ENCODE assay signal across 18 cellular contexts in the genomic region with DNA sequence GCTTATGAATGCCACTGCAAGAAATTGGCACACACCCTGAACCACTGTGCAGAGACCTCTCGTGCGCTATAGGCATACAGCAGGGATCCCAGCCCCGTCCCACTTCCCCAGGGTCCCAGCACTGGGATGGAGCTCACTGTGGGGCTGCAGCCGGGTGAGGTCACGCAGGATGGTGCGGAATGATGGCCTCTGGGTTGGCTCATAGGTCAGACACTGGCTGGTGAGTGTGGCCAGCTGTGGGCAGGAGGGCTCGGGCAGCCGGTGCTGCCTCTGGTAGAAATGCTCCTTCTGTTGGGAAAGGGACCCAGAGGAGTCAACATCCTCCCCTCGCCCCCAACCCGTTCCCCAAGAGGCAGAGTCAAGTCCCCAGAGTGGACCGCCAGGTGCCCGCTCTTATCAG. TPM values are rescaled to one million over a fixed set of nuclear protein-coding genes. Genes with fewer than 3 reads are reported as not detected.
DNase-seq lines count a peak whose midpoint lies in the region; ATAC-seq, FAIRE-seq and TF ChIP-seq lines count a peak whose summit lies in the region.
"Had no signal": no experiment of that assay in that cellular context is flagged by ENCODE, and none has a peak within 500 bp of the region (broad histone marks: within the 10 kb centered on the region; RNA-seq: fewer than 3 reads in every experiment).

No MANE protein-coding gene starts in this region.

- no peak overlapping the region; a peak in 1 of 4 replicates for H3K9ac ChIP-seq in K562 (ENCODE audit: insufficient read depth in 1 of 2, low read depth in 2 of 2, low read length in 2 of 2)
- H3K9ac ChIP-seq: BLaER1 treated with 17β-estradiol and CSF1 and Interleukin-3, amounts not matched to agents 10 nM and 100 nM; GM23248 had no signal

- H3K79me2 ChIP-seq in K562 (ENCODE audit: control insufficient read depth, insufficient read depth, low read length), result no peaks in the 10 kb centered on the region

- BruUV-seq in K562 (replicated peaks; lab: Mats Ljungman, UMichigan), result no TSS peak

- H3K4me3 ChIP-seq in K562, result no peak overlapping the region
- no peak overlapping the region for H3K4me3 ChIP-seq in neutrophil (ENCODE audit: low read depth in 1 of 2, low read length in 1 of 2)
- H3K4me3 ChIP-seq: BLaER1 treated with 17β-estradiol and CSF1 and Interleukin-3, amounts not matched to agents 10 nM and 100 nM; GM23248; HAP-1 had no signal

- POLR2A ChIA-PET in K562 (lab: Yijun Ruan, JAX), result interaction anchor here (0.6 to 1.2 kb wide), 2 partner anchors 23 to 50 kb away, joined by 3 to 5 read pairs; a partner anchor contains a TSS

- in situ Hi-C loops in K562 (cut with MboI), result no loop called here

- H3K27me3 Mint-ChIP-seq in natural killer cell treated with Interleukin-12 subunit alpha and Interleukin-12 subunit beta and Interleukin-15 and Interleukin-18, amount 100 ng/mL, for 72 hours, result no peaks in the 10 kb centered on the region
- no peaks in the 10 kb centered on the region for H3K27me3 Mint-ChIP-seq in natural killer cell (ENCODE audit: low read depth in 2 of 2)

- ATAC-seq in natural killer cell treated with Interleukin-12 subunit alpha and Interleukin-12 subunit beta and Interleukin-15 and Interleukin-18, amount 100 ng/mL, for 72 hours, result no peak
- no peak for ATAC-seq in natural killer cell
- ATAC-seq in K562, result no peak
- ATAC-seq: CD8-positive, alpha-beta T cell had no signal

- H3K4me1 ChIP-seq in K562 (replicated peaks in 1 of 2; ENCODE audit: control insufficient read depth in 2 of 2, insufficient read depth in 2 of 2, low read length in 2 of 2) (peaks cover 0 to 29% of the 10 kb centered on the region in 2 experiments; a peak in 2 of 5 replicates), neutrophil (ENCODE audit: control insufficient read depth in 1 of 2, insufficient read depth in 1 of 2, low read depth in 1 of 2, low read length in 1 of 2) (no peaks in the 10 kb centered on the region)
- H3K4me1 ChIP-seq: BLaER1 treated with 17β-estradiol and CSF1 and Interleukin-3, amounts not matched to agents 10 nM and 100 nM; HAP-1 had no signal

- no peak overlapping the region for H2AFZ ChIP-seq in K562 (ENCODE audit: low read depth, low read length)
- H2AFZ ChIP-seq: GM23248 had no signal

- no peaks in the 10 kb centered on the region for H3K36me3 Mint-ChIP-seq in natural killer cell treated with Interleukin-12 subunit alpha and Interleukin-12 subunit beta and Interleukin-15 and Interleukin-18, amount 100 ng/mL, for 72 hours
- no peaks in the 10 kb centered on the region for H3K36me3 Mint-ChIP-seq in natural killer cell

- H3K27me3 ChIP-seq in K562 (ENCODE audit: control insufficient read depth in 2 of 2, insufficient read depth in 2 of 2, low read length in 2 of 2), result no peaks in the 10 kb centered on the region
- no peaks in the 10 kb centered on the region for H3K27me3 ChIP-seq in neutrophil
- H3K27me3 ChIP-seq: BLaER1 treated with 17β-estradiol and CSF1 and Interleukin-3, amounts not matched to agents 10 nM and 100 nM had no signal

- no peak for TF ChIP-seq EP300 in K562 (IDR thresholded peaks at IDR 0.05; ENCODE audit: low read length)

- H3K4me3 Mint-ChIP-seq in natural killer cell treated with Interleukin-12 subunit alpha and Interleukin-12 subunit beta and Interleukin-15 and Interleukin-18, amount 100 ng/mL, for 72 hours, result no peak overlapping the region
- H3K4me3 Mint-ChIP-seq in natural killer cell, result no peak overlapping the region
- H3K4me3 Mint-ChIP-seq: CD8-positive, alpha-beta T cell had no signal

- peaks cover 0 to 5% of the 10 kb centered on the region in 2 donors for H3K4me1 Mint-ChIP-seq in natural killer cell treated with Interleukin-12 subunit alpha and Interleukin-12 subunit beta and Interleukin-15 and Interleukin-18, amount 100 ng/mL, for 72 hours (ENCODE audit: low read depth in 2 of 2)
- no peaks in the 10 kb centered on the region for H3K4me1 Mint-ChIP-seq in natural killer cell

- CTCF ChIA-PET in K562 (lab: Yijun Ruan, JAX; ENCODE audit: low intra/inter-chr PET ratio), result interaction anchor here (0.6 kb wide), 1 partner anchor 18 kb away, joined by 3 read pairs; no protein-coding TSS in a partner anchor

- H3K9me3 ChIP-seq in K562 (replicated peaks; ENCODE audit: control insufficient read depth, insufficient read depth, low read depth, low read length) (no peaks in the 10 kb centered on the region), neutrophil (no peaks in the 10 kb centered on the region)
- H3K9me3 ChIP-seq: HAP-1 had no signal

- DNase-seq in natural killer cell treated with Interleukin-12 subunit alpha and Interleukin-12 subunit beta and Interleukin-15 and Interleukin-18, amount 100 ng/mL, for 72 hours (ENCODE audit: low spot score), result peak; percentile 49
- no peak for DNase-seq in natural killer cell
- peak in 1 of 4 experiments; percentile 3 for DNase-seq in K562 (ENCODE audit: extremely low read depth in 1 of 4, low spot score in 3 of 4)
- no peak for DNase-seq in middle frontal gyrus (ENCODE audit: extremely low spot score, low spot score)
- no peak for DNase-seq in DMS53 treated with DMSO at 0.1 percent for 48 hours (lab: John Stamatoyannopoulos, UW; ENCODE audit: unreplicated experiment)
- no peak for DNase-seq in stimulated activated CD8-positive, alpha-beta memory T cell treated with anti-CD3 and anti-CD28 coated beads, Interleukin-4, amount 100 ng/mL, for 48 hours
- DNase-seq: 8988T; Calu3; CD8-positive, alpha-beta T cell; DMS53; GM23248 had no signal

- 90% methylated on average over 12 of the region's 12 CpGs for WGBS in K562 (ENCODE audit: insufficient coverage, low coverage, missing lambda C conversion rate)

- H3K36me3 ChIP-seq in K562 (ENCODE audit: control insufficient read depth, insufficient read depth, low read length) (peaks cover 69% of the 10 kb centered on the region; the same call in 2 of the 3 replicates), neutrophil (peaks cover 99% of the 10 kb centered on the region)

- no peak overlapping the region for H3K27ac Mint-ChIP-seq in natural killer cell treated with Interleukin-12 subunit alpha and Interleukin-12 subunit beta and Interleukin-15 and Interleukin-18, amount 100 ng/mL, for 72 hours
- H3K27ac Mint-ChIP-seq in natural killer cell, result no peak overlapping the region
- H3K27ac Mint-ChIP-seq: CD8-positive, alpha-beta T cell had no signal

- no peaks in the 10 kb centered on the region for H3K9me1 ChIP-seq in K562 (ENCODE audit: control insufficient read depth, insufficient read depth, low read length)

- H3K9me3 Mint-ChIP-seq in natural killer cell treated with Interleukin-12 subunit alpha and Interleukin-12 subunit beta and Interleukin-15 and Interleukin-18, amount 100 ng/mL, for 72 hours, result no peaks in the 10 kb centered on the region
- no peaks in the 10 kb centered on the region for H3K9me3 Mint-ChIP-seq in natural killer cell
- H3K9me3 Mint-ChIP-seq: CD8-positive, alpha-beta T cell had no signal

- no peak overlapping the region for H3K4me2 ChIP-seq in K562 (ENCODE audit: insufficient read depth, low read length)
- H3K4me2 ChIP-seq: BLaER1 treated with 17β-estradiol and CSF1 and Interleukin-3, amounts not matched to agents 10 nM and 100 nM had no signal

- TF ChIP-seq POLR2A in K562 (conservative IDR thresholded peaks at IDR 0.05), result no peak

- TF ChIP-seq RAD21 in K562 (CRISPR knock-in tag; conservative IDR thresholded peaks at IDR 0.05 in 1 of 2, IDR thresholded peaks at IDR 0.05 in 1 of 2), result no peak

- no peaks in the 10 kb centered on the region for H4K20me1 ChIP-seq in K562 (replicated peaks; ENCODE audit: control insufficient read depth, insufficient read depth, low read length)

- no peak for FAIRE-seq in K562 (lab: Jason Lieb, UNC)
- FAIRE-seq: G401.6, GM12892, GM18507 had no signal

- intact Hi-C loops in natural killer cell (cut with micrococcal nuclease) (no loop called here), K562 (cut with micrococcal nuclease) (no loop called here)

- H3K27ac ChIP-seq in K562 (ENCODE audit: extremely low read depth, low read depth, low read length) (no peak overlapping the region), neutrophil (peak overlapping the region; percentile 25)
- H3K27ac ChIP-seq: BLaER1 treated with 17β-estradiol and CSF1 and Interleukin-3, amounts not matched to agents 10 nM and 100 nM; GM23248; HL-60 had no signal

- no peak for TF ChIP-seq CTCF in natural killer cell (IDR thresholded peaks at IDR 0.05)
- no peak for TF ChIP-seq CTCF in K562 (IDR thresholded peaks at IDR 0.05 in 2 of 3, conservative IDR thresholded peaks at IDR 0.05 in 1 of 3; ENCODE audit: insufficient read depth in 2 of 3, low read depth in 1 of 3, low read length in 3 of 3)
- TF ChIP-seq CTCF in neutrophil (IDR thresholded peaks at IDR 0.05), result no peak

RNA-seq across cellular contexts. Expression of a gene that starts 17.0 kb away (rescaled TPM):
- 100 to 1,000 TPM in 1 of 2 donors, 10 to 100 TPM in 1; 91.9 to 154 TPM for total RNA-seq in natural killer cell treated with Interleukin-12 subunit alpha and Interleukin-12 subunit beta and Interleukin-15 and Interleukin-18, amount 100 ng/mL, for 72 hours
- total RNA-seq in natural killer cell (100 to 1,000 TPM; 189 to 224 (median 199) TPM), K562 (2014; rRNA removed) (28.6 and 33.1 TPM in 2 replicates), K562 (2014; rRNA removed; fragmentation: Illumina TruSeq; extraction: Trizol) (12.0 and 21.3 TPM in 2 replicates), K562 (2015; rRNA removed; fragmentation: Illumina TruSeq; extraction: Trizol) (27.8 TPM in 2 replicates), K562 (2021) (39.5 and 42.2 TPM in 2 replicates)
- total RNA-seq in K562 (2011; cell fraction: chromatin; rRNA removed; ENCODE audit: low replicate concordance), result 3.1 and 13.6 TPM in 2 replicates
- 13.3 and 15.5 TPM in 2 replicates for total RNA-seq in K562 (2011; cell fraction: nucleolus; rRNA removed)
- 8.9 and 10.7 TPM in 2 replicates for total RNA-seq in K562 (2011; cell fraction: nucleoplasm; rRNA removed)
- polyA plus RNA-seq in K562 (2011; rRNA removed) (24.2 and 25.2 TPM in 2 replicates), K562 (2014; fragmentation: Illumina TruSeq; extraction: Trizol) (21.4 and 22.2 TPM in 2 replicates), K562 (2014; fragmentation: Nextera tagmentation; extraction: Ambion mirVana) (10 to 100 TPM in 1 of 2 experiments, 1 to 10 TPM in 1; 6.5 to 10.8 TPM), K562 (2014; rRNA removed) (29.7 and 31.1 TPM in 2 replicates)
- polyA plus RNA-seq in K562 (2011; cell fraction: cytosol; rRNA removed), result 24.7 and 48.2 TPM in 2 replicates
- polyA plus RNA-seq in K562 (2011; cell fraction: nucleus; rRNA removed), result 13.6 and 14.4 TPM in 2 replicates
- 15.9 and 42.8 TPM in 2 replicates for polyA plus RNA-seq in K562 (2012)
- 8.3 and 11.0 TPM in 2 replicates for polyA minus RNA-seq in K562 (2011; rRNA and poly(A)+ RNA removed)
- polyA minus RNA-seq in K562 (2011; cell fraction: cytosol; rRNA and poly(A)+ RNA removed), result 18.0 and 18.9 TPM in 2 replicates
- 4.7 and 5.1 TPM in 2 replicates for polyA minus RNA-seq in K562 (2011; cell fraction: nucleus; rRNA and poly(A)+ RNA removed)

RNA-seq across cellular contexts. Expression of a gene that starts 23.1 kb away (rescaled TPM):
- 100 to 1,000 TPM in 1 of 2 donors, 10 to 100 TPM in 1; 81.1 to 131 TPM for total RNA-seq in natural killer cell treated with Interleukin-12 subunit alpha and Interleukin-12 subunit beta and Interleukin-15 and Interleukin-18, amount 100 ng/mL, for 72 hours
- 10 to 100 TPM; 42.5 to 64.3 (median 55.9) TPM for total RNA-seq in natural killer cell
- total RNA-seq in K562 (2011; cell fraction: chromatin; rRNA removed; ENCODE audit: low replicate concordance), result 30.5 and 66.0 TPM in 2 replicates
- total RNA-seq in K562 (2011; cell fraction: nucleolus; rRNA removed), result 39.2 and 46.7 TPM in 2 replicates
- 28.3 and 42.4 TPM in 2 replicates for total RNA-seq in K562 (2011; cell fraction: nucleoplasm; rRNA removed)
- total RNA-seq in K562 (2014; rRNA removed), result 30.1 and 45.1 TPM in 2 replicates
- total RNA-seq in K562 (2014; rRNA removed; fragmentation: Illumina TruSeq; extraction: Trizol), result 2.3 and 2.8 TPM in 2 replicates
- 7.0 and 9.3 TPM in 2 replicates for total RNA-seq in K562 (2015; rRNA removed; fragmentation: Illumina TruSeq; extraction: Trizol)
- total RNA-seq in K562 (2021), result 112 and 113 TPM in 2 replicates
- 2.4 and 4.9 TPM in 2 replicates for polyA plus RNA-seq in K562 (2011; rRNA removed)
- polyA plus RNA-seq in K562 (2011; cell fraction: cytosol; rRNA removed), result 3.4 and 9.5 TPM in 2 replicates
- 22.5 and 41.1 TPM in 2 replicates for polyA plus RNA-seq in K562 (2011; cell fraction: nucleus; rRNA removed)
- polyA plus RNA-seq in K562 (2012), result 39.6 and 39.8 TPM in 2 replicates
- polyA plus RNA-seq in K562 (2014; fragmentation: Illumina TruSeq; extraction: Trizol), result 9.3 and 36.7 TPM in 2 replicates
- polyA plus RNA-seq in K562 (2014; fragmentation: Nextera tagmentation; extraction: Ambion mirVana), result under 1 TPM; 0.06 to 0.08 TPM
- polyA plus RNA-seq in K562 (2014; rRNA removed), result 24.6 and 29.2 TPM in 2 replicates
- 5.8 and 8.6 TPM in 2 replicates for polyA minus RNA-seq in K562 (2011; rRNA and poly(A)+ RNA removed)
- polyA minus RNA-seq in K562 (2011; cell fraction: cytosol; rRNA and poly(A)+ RNA removed), result 41.5 and 55.1 TPM in 2 replicates
- polyA minus RNA-seq in K562 (2011; cell fraction: nucleus; rRNA and poly(A)+ RNA removed), result 14.7 and 15.3 TPM in 2 replicates

RNA-seq across cellular contexts. Expression of a gene that starts 23.9 kb away (rescaled TPM):
- 100 to 1,000 TPM; 310 to 453 TPM for total RNA-seq in natural killer cell treated with Interleukin-12 subunit alpha and Interleukin-12 subunit beta and Interleukin-15 and Interleukin-18, amount 100 ng/mL, for 72 hours
- total RNA-seq in natural killer cell (100 to 1,000 TPM; 401 to 469 (median 454) TPM), K562 (2014; rRNA removed) (132 and 147 TPM in 2 replicates), K562 (2014; rRNA removed; fragmentation: Illumina TruSeq; extraction: Trizol) (56.6 and 57.5 TPM in 2 replicates), K562 (2015; rRNA removed; fragmentation: Illumina TruSeq; extraction: Trizol) (85.0 and 85.9 TPM in 2 replicates), K562 (2021) (123 and 144 TPM in 2 replicates)
- total RNA-seq in K562 (2011; cell fraction: chromatin; rRNA removed; ENCODE audit: low replicate concordance), result 364 and 893 TPM in 2 replicates
- total RNA-seq in K562 (2011; cell fraction: nucleolus; rRNA removed), result 386 and 391 TPM in 2 replicates
- 314 and 336 TPM in 2 replicates for total RNA-seq in K562 (2011; cell fraction: nucleoplasm; rRNA removed)
- polyA plus RNA-seq in K562 (2011; rRNA removed) (51.9 and 75.4 TPM in 2 replicates), K562 (2014; fragmentation: Illumina TruSeq; extraction: Trizol) (125 and 126 TPM in 2 replicates), K562 (2014; fragmentation: Nextera tagmentation; extraction: Ambion mirVana) (10 to 100 TPM; 15.0 to 19.9 TPM), K562 (2014; rRNA removed) (174 and 182 TPM in 2 replicates)
- polyA plus RNA-seq in K562 (2011; cell fraction: cytosol; rRNA removed), result 57.5 and 76.1 TPM in 2 replicates
- polyA plus RNA-seq in K562 (2011; cell fraction: nucleus; rRNA removed), result 548 and 794 TPM in 2 replicates
- 111 and 155 TPM in 2 replicates for polyA plus RNA-seq in K562 (2012)
- 14.0 and 30.4 TPM in 2 replicates for polyA minus RNA-seq in K562 (2011; rRNA and poly(A)+ RNA removed)
- 50.7 and 53.3 TPM in 2 replicates for polyA minus RNA-seq in K562 (2011; cell fraction: cytosol; rRNA and poly(A)+ RNA removed)
- 55.5 and 67.1 TPM in 2 replicates for polyA minus RNA-seq in K562 (2011; cell fraction: nucleus; rRNA and poly(A)+ RNA removed)

RNA-seq across cellular contexts. Expression of a gene that starts 40.6 kb away (rescaled TPM):
- 10 to 100 TPM; 11.4 to 26.4 TPM for total RNA-seq in natural killer cell treated with Interleukin-12 subunit alpha and Interleukin-12 subunit beta and Interleukin-15 and Interleukin-18, amount 100 ng/mL, for 72 hours
- total RNA-seq in natural killer cell (1 to 10 TPM; 1.7 to 4.1 (median 4.0) TPM), K562 (2014; rRNA removed) (47.0 and 59.4 TPM in 2 replicates), K562 (2014; rRNA removed; fragmentation: Illumina TruSeq; extraction: Trizol) (9.7 and 15.9 TPM in 2 replicates), K562 (2015; rRNA removed; fragmentation: Illumina TruSeq; extraction: Trizol) (28.9 and 29.7 TPM in 2 replicates), K562 (2021) (34.8 and 36.8 TPM in 2 replicates)
- total RNA-seq in K562 (2011; cell fraction: chromatin; rRNA removed; ENCODE audit: low replicate concordance), result 10.6 and 53.0 TPM in 2 replicates
- total RNA-seq in K562 (2011; cell fraction: nucleolus; rRNA removed), result 44.7 and 46.7 TPM in 2 replicates
- 24.2 and 28.0 TPM in 2 replicates for total RNA-seq in K562 (2011; cell fraction: nucleoplasm; rRNA removed)
- polyA plus RNA-seq in K562 (2011; rRNA removed) (22.3 and 33.3 TPM in 2 replicates), K562 (2014; fragmentation: Illumina TruSeq; extraction: Trizol) (47.2 and 55.3 TPM in 2 replicates), K562 (2014; fragmentation: Nextera tagmentation; extraction: Ambion mirVana) (1 to 10 TPM; 2.5 to 5.8 TPM), K562 (2014; rRNA removed) (49.2 and 49.8 TPM in 2 replicates)
- 47.1 and 82.4 TPM in 2 replicates for polyA plus RNA-seq in K562 (2011; cell fraction: cytosol; rRNA removed)
- polyA plus RNA-seq in K562 (2011; cell fraction: nucleus; rRNA removed), result 33.5 and 61.9 TPM in 2 replicates
- 27.6 and 42.2 TPM in 2 replicates for polyA plus RNA-seq in K562 (2012)
- polyA minus RNA-seq in K562 (2011; rRNA and poly(A)+ RNA removed), result 4.9 and 9.2 TPM in 2 replicates
- polyA minus RNA-seq in K562 (2011; cell fraction: cytosol; rRNA and poly(A)+ RNA removed), result 14.3 and 14.5 TPM in 2 replicates
- 5.3 and 9.6 TPM in 2 replicates for polyA minus RNA-seq in K562 (2011; cell fraction: nucleus; rRNA and poly(A)+ RNA removed)

RNA-seq across cellular contexts. Expression of a gene that starts 46.8 kb away (rescaled TPM):
- 1 to 10 TPM; 2.5 to 7.3 TPM for total RNA-seq in natural killer cell treated with Interleukin-12 subunit alpha and Interleukin-12 subunit beta and Interleukin-15 and Interleukin-18, amount 100 ng/mL, for 72 hours
- total RNA-seq in natural killer cell, result 1 to 10 TPM; 1.4 to 2.2 (median 1.9) TPM
- total RNA-seq in K562 (2011; cell fraction: chromatin; rRNA removed; ENCODE audit: low replicate concordance), result 4.3 and 14.7 TPM in 2 replicates
- 8.3 and 10.8 TPM in 2 replicates for total RNA-seq in K562 (2011; cell fraction: nucleolus; rRNA removed)
- 5.3 and 6.4 TPM in 2 replicates for total RNA-seq in K562 (2011; cell fraction: nucleoplasm; rRNA removed)
- 2.7 and 3.0 TPM in 2 replicates for total RNA-seq in K562 (2014; rRNA removed)
- total RNA-seq in K562 (2014; rRNA removed; fragmentation: Illumina TruSeq; extraction: Trizol), result 0.64 and 0.69 TPM in 2 replicates
- 2.7 and 2.9 TPM in 2 replicates for total RNA-seq in K562 (2015; rRNA removed; fragmentation: Illumina TruSeq; extraction: Trizol)
- 3.3 and 5.8 TPM in 2 replicates for total RNA-seq in K562 (2021)
- 2.2 and 3.2 TPM in 2 replicates for polyA plus RNA-seq in K562 (2011; rRNA removed)
- polyA plus RNA-seq in K562 (2011; cell fraction: cytosol; rRNA removed), result 2.2 and 3.4 TPM in 2 replicates
- 9.0 and 17.2 TPM in 2 replicates for polyA plus RNA-seq in K562 (2011; cell fraction: nucleus; rRNA removed)
- 3.3 and 8.0 TPM in 2 replicates for polyA plus RNA-seq in K562 (2012)
- polyA plus RNA-seq in K562 (2014; fragmentation: Illumina TruSeq; extraction: Trizol), result 1.5 and 1.9 TPM in 2 replicates
- under 1 TPM; 0.24 to 0.56 TPM for polyA plus RNA-seq in K562 (2014; fragmentation: Nextera tagmentation; extraction: Ambion mirVana)
- 4.5 and 5.1 TPM in 2 replicates for polyA plus RNA-seq in K562 (2014; rRNA removed)
- 0.18 and 0.39 TPM in 2 replicates for polyA minus RNA-seq in K562 (2011; rRNA and poly(A)+ RNA removed)
- 1.0 and 2.0 TPM in 2 replicates for polyA minus RNA-seq in K562 (2011; cell fraction: cytosol; rRNA and poly(A)+ RNA removed)
- 1.1 and 1.3 TPM in 2 replicates for polyA minus RNA-seq in K562 (2011; cell fraction: nucleus; rRNA and poly(A)+ RNA removed)
